11 cellular contexts compared by ENCODE assay signal in the genomic region with DNA sequence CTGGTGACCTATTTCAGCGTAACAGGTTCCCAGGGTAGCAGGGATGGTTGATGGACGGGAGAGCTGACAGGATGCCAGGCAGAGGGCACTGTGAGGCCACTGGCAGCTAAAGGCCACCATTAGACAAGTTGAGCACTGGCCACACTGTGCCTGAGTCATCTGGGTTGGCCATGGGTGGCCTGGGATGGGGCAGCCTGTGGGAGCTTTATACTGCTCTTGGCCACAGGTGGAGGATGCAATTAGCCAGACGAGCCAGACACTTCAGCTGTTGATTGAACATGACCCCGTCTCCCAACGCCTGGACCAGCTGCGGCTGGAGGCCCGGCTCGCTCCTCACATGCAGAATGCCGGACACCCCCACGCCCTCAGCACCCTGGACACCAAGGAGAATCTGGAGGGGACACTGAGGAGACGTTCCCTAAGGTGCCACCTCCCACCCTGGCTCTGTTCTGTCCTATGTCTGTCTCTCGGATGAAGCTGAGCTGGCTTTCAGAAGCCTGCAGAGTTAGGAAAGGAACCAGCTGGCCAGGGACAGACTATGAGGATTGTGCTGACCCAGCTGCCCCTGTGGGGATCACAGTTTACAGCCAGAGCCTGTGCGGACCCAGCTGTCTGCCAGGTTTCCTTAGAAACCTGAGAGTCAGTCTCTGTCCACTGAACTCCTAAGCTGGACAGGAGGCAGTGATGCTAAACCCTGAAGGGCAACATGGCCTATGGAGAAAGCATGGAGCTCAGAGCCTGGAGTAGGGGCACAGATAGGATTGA.
"Had no signal": no experiment of that assay in that cellular context is flagged by ENCODE, and none has a peak within 500 bp of the region (broad histone marks: within the 10 kb centered on the region; RNA-seq: fewer than 3 reads in every experiment).

No MANE protein-coding gene starts in this region.

- H3K4me3 Mint-ChIP-seq: T-helper 1 cell treated with Interleukin-12 subunit alpha and Interleukin-12 subunit beta and Interleukin-4 antibody, amounts not matched to agents 30 μg/mL and 1 μg/mL, for 36 hours had no signal

- H3K27ac Mint-ChIP-seq: T-helper 1 cell treated with Interleukin-12 subunit alpha and Interleukin-12 subunit beta and Interleukin-4 antibody, amounts not matched to agents 30 μg/mL and 1 μg/mL, for 36 hours had no signal

- DNase-seq: activated naive CD4-positive, alpha-beta T cell; brain microvascular endothelial cell; cerebellar nuclear complex; effector memory CD4-positive, alpha-beta T cell; lower lobe of right lung; SHP77 treated with DMSO at 0.1 percent for 48 hours; small intestine; stimulated activated CD4-positive, alpha-beta T cell treated with anti-CD3 and anti-CD28 coated beads, Interleukin-4, amount 100 ng/mL, for 24 hours; stimulated activated naive CD4-positive, alpha-beta T cell treated with Interleukin-2 at 50 U/mL for 16 hours; trophoblast cell had no signal

- H3K9me3 Mint-ChIP-seq: T-helper 1 cell treated with Interleukin-12 subunit alpha and Interleukin-12 subunit beta and Interleukin-4 antibody, amounts not matched to agents 30 μg/mL and 1 μg/mL, for 36 hours had no signal

- ATAC-seq: lower lobe of right lung had no signal
